22 cellular contexts compared by ENCODE assay signal in the genomic region with DNA sequence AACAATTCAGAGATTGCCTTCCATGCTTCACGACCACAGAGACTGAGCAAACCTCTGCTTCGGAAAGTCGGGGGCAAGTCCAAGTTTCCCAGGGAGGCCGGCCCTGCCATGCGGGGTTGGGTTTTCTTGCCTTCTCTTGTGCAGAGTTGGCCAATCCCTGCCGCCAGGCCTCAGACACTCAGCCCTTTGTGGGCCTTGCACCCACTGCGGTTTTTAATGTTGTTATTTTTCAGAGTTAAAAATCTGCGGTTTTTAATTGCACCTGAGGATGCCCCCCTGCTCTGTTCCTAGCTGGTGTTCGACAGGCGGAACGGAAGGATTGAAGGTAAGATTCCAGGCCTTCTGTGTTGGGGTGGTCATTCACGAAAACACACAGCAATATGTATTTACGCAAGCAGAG.
"Had no signal": no experiment of that assay in that cellular context is flagged by ENCODE, and none has a peak within 500 bp of the region (broad histone marks: within the 10 kb centered on the region; RNA-seq: fewer than 3 reads in every experiment).

No MANE protein-coding gene starts in this region.

- H3K27ac ChIP-seq: heart left ventricle, sigmoid colon, thoracic aorta had no signal

- ATAC-seq: activated T-cell treated with anti-CD3 and anti-CD28 coated beads, Interleukin-2, amount 50 U/mL, for 4 hours; heart left ventricle; left colon; T-helper 17 cell had no signal

- H3K27me3 ChIP-seq: heart left ventricle, sigmoid colon had no signal

- DNase-seq: activated CD4-positive, alpha-beta T cell treated with anti-CD3 and anti-CD28 coated beads for 4 hours; activated CD4-positive, alpha-beta T cell treated with anti-CD3 and anti-CD28 coated beads, Interleukin-2, amount 50 U/mL, for 48 hours; activated CD4-positive, CD25-positive, alpha-beta regulatory T cell; activated CD8-positive, alpha-beta memory T cell treated with anti-CD3 and anti-CD28 coated beads, Interleukin-2, amount 50 U/mL, for 48 hours; activated naive CD4-positive, alpha-beta T cell; activated naive CD8-positive, alpha-beta T cell treated with anti-CD3 and anti-CD28 coated beads for 36 hours; activated T-cell treated with anti-CD3 and anti-CD28 coated beads, Interleukin-2, amount 50 U/mL, for 4 hours; cortex of kidney; endodermal cell; left colon; mesendoderm; naive B cell; retina; sigmoid colon; stimulated activated CD4-positive, alpha-beta T cell treated with anti-CD3 and anti-CD28 coated beads, Interleukin-4, amount 100 ng/mL, for 24 hours; stimulated activated naive CD4-positive, alpha-beta T cell treated with Interleukin-2 at 50 U/mL for 16 hours; T-helper 17 cell had no signal

- H3K36me3 ChIP-seq: heart left ventricle, sigmoid colon, thoracic aorta had no signal

- FAIRE-seq: bronchial epithelial cell, islet of Langerhans had no signal

- H3K4me3 ChIP-seq: heart left ventricle, sigmoid colon, smooth muscle cell, thoracic aorta had no signal

- H3K4me2 ChIP-seq: smooth muscle cell had no signal

- H3K9me3 ChIP-seq: heart left ventricle, sigmoid colon, thoracic aorta had no signal
